ENCODE assay signal across 24 cellular contexts in the genomic region with DNA sequence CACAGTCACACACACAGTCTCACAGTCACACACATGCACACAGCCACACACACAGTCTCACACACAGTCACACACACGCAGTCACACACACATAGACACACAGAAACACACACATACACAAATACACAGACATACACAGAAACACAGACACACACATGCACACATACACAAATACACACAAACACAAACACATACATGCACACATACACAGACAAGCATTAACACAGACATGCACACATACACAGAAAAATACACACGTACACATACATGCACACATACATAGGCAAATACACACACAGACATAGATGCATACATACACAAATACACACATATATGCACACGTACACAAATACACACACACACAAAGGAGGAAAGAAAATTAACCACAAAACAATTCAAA.
"Had no signal": no experiment of that assay in that cellular context is flagged by ENCODE, and none has a peak within 500 bp of the region (broad histone marks: within the 10 kb centered on the region; RNA-seq: fewer than 3 reads in every experiment).

No MANE protein-coding gene starts in this region.

- H3K27ac ChIP-seq: dorsolateral prefrontal cortex, heart right ventricle, neural progenitor cell, parathyroid adenoma, sigmoid colon, stomach, thyroid gland, upper lobe of left lung, vagina had no signal

- H3K9ac ChIP-seq: neural progenitor cell, parathyroid adenoma had no signal

- H3K79me2 ChIP-seq: parathyroid adenoma had no signal

- H3K27me3 ChIP-seq: neural progenitor cell, sigmoid colon, stomach, thyroid gland, upper lobe of left lung, vagina had no signal

- H2AFZ ChIP-seq: neural progenitor cell, parathyroid adenoma had no signal

- H3K4me1 Mint-ChIP-seq: memory B cell; mesothelial cell of epicardium; naive B cell; neural progenitor cell; stimulated activated effector memory CD8-positive, alpha-beta T cell treated with anti-CD3 and anti-CD28 coated beads, Interleukin-12 subunit alpha, Interleukin-12 subunit beta, amount 100 ng/mL, for 72 hours had no signal

- H3K9me3 ChIP-seq: heart right ventricle, mucosa of descending colon, sigmoid colon, stomach, thyroid gland, upper lobe of left lung, vagina had no signal

- H3K36me3 ChIP-seq: heart right ventricle, neural progenitor cell, sigmoid colon, stomach, thyroid gland, upper lobe of left lung, vagina had no signal

- H3K4me1 ChIP-seq: heart right ventricle, parathyroid adenoma, stomach, thyroid gland, upper lobe of left lung, vagina had no signal

- H3K36me3 Mint-ChIP-seq: memory B cell; mesothelial cell of epicardium; naive B cell; natural killer cell treated with Interleukin-12 subunit alpha and Interleukin-12 subunit beta and Interleukin-15 and Interleukin-18, amount 100 ng/mL, for 72 hours; neural progenitor cell; stimulated activated effector memory CD8-positive, alpha-beta T cell treated with anti-CD3 and anti-CD28 coated beads, Interleukin-12 subunit alpha, Interleukin-12 subunit beta, amount 100 ng/mL, for 72 hours had no signal

- H3K9me3 Mint-ChIP-seq: mesothelial cell of epicardium; natural killer cell treated with Interleukin-12 subunit alpha and Interleukin-12 subunit beta and Interleukin-15 and Interleukin-18, amount 100 ng/mL, for 72 hours; neural progenitor cell; stimulated activated effector memory CD8-positive, alpha-beta T cell treated with anti-CD3 and anti-CD28 coated beads, Interleukin-12 subunit alpha, Interleukin-12 subunit beta, amount 100 ng/mL, for 72 hours had no signal

- ATAC-seq: heart right ventricle; mucosa of descending colon; natural killer cell treated with Interleukin-12 subunit alpha and Interleukin-12 subunit beta and Interleukin-15 and Interleukin-18, amount 100 ng/mL, for 72 hours; stimulated activated effector memory CD8-positive, alpha-beta T cell treated with anti-CD3 and anti-CD28 coated beads, Interleukin-12 subunit alpha, Interleukin-12 subunit beta, amount 100 ng/mL, for 72 hours had no signal

- DNase-seq: dorsolateral prefrontal cortex; effector CD4-positive, alpha-beta T cell; heart right ventricle; mucosa of descending colon; naive B cell; sigmoid colon; stimulated activated CD4-positive, alpha-beta T cell treated with anti-CD3 and anti-CD28 coated beads, Interleukin-2, amount 100 ng/mL, for 24 hours; stimulated activated CD4-positive, alpha-beta T cell treated with anti-CD3 and anti-CD28 coated beads, Interleukin-4, amount 100 ng/mL, for 24 hours; stimulated activated naive CD4-positive, alpha-beta T cell treated with Interleukin-2 at 50 U/mL for 16 hours; stomach; thyroid gland had no signal

- H3K4me3 ChIP-seq: dorsolateral prefrontal cortex, heart right ventricle, lung, mucosa of descending colon, neural progenitor cell, sigmoid colon, stomach, thyroid gland, upper lobe of left lung, vagina had no signal

- H3K4me3 Mint-ChIP-seq: memory B cell; mesothelial cell of epicardium; naive B cell; natural killer cell treated with Interleukin-12 subunit alpha and Interleukin-12 subunit beta and Interleukin-15 and Interleukin-18, amount 100 ng/mL, for 72 hours; neural progenitor cell; stimulated activated effector memory CD8-positive, alpha-beta T cell treated with anti-CD3 and anti-CD28 coated beads, Interleukin-12 subunit alpha, Interleukin-12 subunit beta, amount 100 ng/mL, for 72 hours had no signal

- H3K4me2 ChIP-seq: neural progenitor cell had no signal

- H3K27ac Mint-ChIP-seq: memory B cell; mesothelial cell of epicardium; naive B cell; natural killer cell treated with Interleukin-12 subunit alpha and Interleukin-12 subunit beta and Interleukin-15 and Interleukin-18, amount 100 ng/mL, for 72 hours; neural progenitor cell; progenitor cell of endocrine pancreas; stimulated activated effector memory CD8-positive, alpha-beta T cell treated with anti-CD3 and anti-CD28 coated beads, Interleukin-12 subunit alpha, Interleukin-12 subunit beta, amount 100 ng/mL, for 72 hours had no signal

- FAIRE-seq: colon, frontal cortex, keratinocyte had no signal
